8 cellular contexts compared by ENCODE assay signal in genomic region chr10:48306870-48307531, GRCh38. TPM values are rescaled to one million over a fixed set of nuclear protein-coding genes. Genes with fewer than 3 reads are reported as not detected.
DNase-seq lines count a peak whose midpoint lies in the region; ATAC-seq, FAIRE-seq and TF ChIP-seq lines count a peak whose summit lies in the region.

No MANE protein-coding gene starts in this region.

- H3K79me2 ChIP-seq in DOHH2 (ENCODE audit: control insufficient read depth, low read length), result peaks cover 46% of the 10 kb centered on the region

- no peaks in the 10 kb centered on the region for H3K9me2 ChIP-seq in DOHH2 (replicated peaks; ENCODE audit: control insufficient read depth, low read length)

- no peaks in the 10 kb centered on the region for H3K36me3 ChIP-seq in DOHH2 (ENCODE audit: control insufficient read depth, low read length)
- H3K36me3 ChIP-seq in breast epithelium, result no peaks in the 10 kb centered on the region
- no peaks in the 10 kb centered on the region for H3K36me3 ChIP-seq in kidney epithelial cell (ENCODE audit: control insufficient read depth, insufficient read depth, low read length)

- no peak overlapping the region for H3K27ac ChIP-seq in DOHH2 (ENCODE audit: low read depth, low read length)
- H3K27ac ChIP-seq in breast epithelium, result peak overlapping the region; percentile 97 to 98

- H3K4me1 ChIP-seq in DOHH2 (ENCODE audit: control insufficient read depth, low read length) (peaks cover 27% of the 10 kb centered on the region), breast epithelium (no peaks in the 10 kb centered on the region)

- H3K9me3 ChIP-seq in DOHH2 (ENCODE audit: control insufficient read depth, insufficient read depth, low read length), result no peaks in the 10 kb centered on the region
- H3K9me3 ChIP-seq in breast epithelium, result no peaks in the 10 kb centered on the region

- no peak for TF ChIP-seq CTCF in DOHH2 (IDR thresholded peaks at IDR 0.05; ENCODE audit: low read depth, low read length, poor library complexity, severe bottlenecking)
- no peak for TF ChIP-seq CTCF in breast epithelium (IDR thresholded peaks at IDR 0.05)
- no peak for TF ChIP-seq CTCF in kidney epithelial cell (IDR thresholded peaks at IDR 0.05; ENCODE audit: insufficient read depth, low read length, poor library complexity, severe bottlenecking)

- H3K4me2 ChIP-seq in DOHH2 (ENCODE audit: low read length), result peak overlapping the region; percentile 97

- H3F3A ChIP-seq in DOHH2 (ENCODE audit: control insufficient read depth, insufficient read depth), result no peaks in the 10 kb centered on the region

- H4K20me1 ChIP-seq in DOHH2 (ENCODE audit: control insufficient read depth, insufficient read depth, low read depth, low read length), result peaks cover 14% of the 10 kb centered on the region; the same call in 1 of the 2 replicates

- ATAC-seq in GM21390 (IDR thresholded peaks at IDR 0.05; ENCODE audit: unreplicated experiment), result peak; percentile 36
- no peak for ATAC-seq in GM18520 (IDR thresholded peaks at IDR 0.05; ENCODE audit: unreplicated experiment)

- H3K27me3 ChIP-seq in DOHH2 (ENCODE audit: control insufficient read depth, low read length) (peaks cover 3% of the 10 kb centered on the region; the same call in 1 of the 2 replicates), breast epithelium (no peaks in the 10 kb centered on the region), kidney epithelial cell (ENCODE audit: control insufficient read depth, insufficient read depth, low read length) (no peaks in the 10 kb centered on the region)

- intact Hi-C loops in breast epithelium (cut with DNase I; ENCODE audit: low total_unique reads), result no loop called here

- no peak for TF ChIP-seq POLR2A in breast epithelium (IDR thresholded peaks at IDR 0.05)

- FAIRE-seq in HTR-8/SVneo (lab: Jason Lieb, UNC), result no peak

- H3K4me3 ChIP-seq in DOHH2 (ENCODE audit: low read length) (peak overlapping the region; percentile 82), breast epithelium (peak overlapping the region; percentile 85 to 96 (median 92)), kidney epithelial cell (ENCODE audit: low read depth, low read length) (peak overlapping the region; percentile 77)

- DNase-seq in HTR-8/SVneo (ENCODE audit: insufficient read length, low spot score) (peak; percentile 30), T-helper 2 cell (peak; percentile 36 to 75 (median 73)), breast epithelium (ENCODE audit: low spot score in 2 of 2) (peak in 1 of 2 donors; percentile 60), kidney epithelial cell (ENCODE audit: low read depth) (no peak)
- peak; percentile 41 for DNase-seq in stimulated activated CD4-positive, alpha-beta T cell treated with anti-CD3 and anti-CD28 coated beads, Interleukin-1b, Interleukin-23, amount 100 ng/mL, for 48 hours

RNA-seq across cellular contexts. Expression of gene MAPK8, which starts 0.5 kb away (rescaled TPM):
- 100 to 1,000 TPM in 1 of 3 donors, 10 to 100 TPM in 2; 52.5 to 108 (median 74.1) TPM for total RNA-seq in breast epithelium
- 59.2 and 61.4 TPM in 2 replicates for total RNA-seq in kidney epithelial cell

RNA-seq across cellular contexts. Expression of gene FRMPD2, which starts 32.5 kb away (rescaled TPM):
- total RNA-seq in breast epithelium (1 to 10 TPM in 2 of 3 donors, not detected in 1; 1.9 to 4.6 TPM), kidney epithelial cell (0.41 and 0.42 TPM in 2 replicates)
